23 cellular contexts compared by ENCODE assay signal in the genomic region with DNA sequence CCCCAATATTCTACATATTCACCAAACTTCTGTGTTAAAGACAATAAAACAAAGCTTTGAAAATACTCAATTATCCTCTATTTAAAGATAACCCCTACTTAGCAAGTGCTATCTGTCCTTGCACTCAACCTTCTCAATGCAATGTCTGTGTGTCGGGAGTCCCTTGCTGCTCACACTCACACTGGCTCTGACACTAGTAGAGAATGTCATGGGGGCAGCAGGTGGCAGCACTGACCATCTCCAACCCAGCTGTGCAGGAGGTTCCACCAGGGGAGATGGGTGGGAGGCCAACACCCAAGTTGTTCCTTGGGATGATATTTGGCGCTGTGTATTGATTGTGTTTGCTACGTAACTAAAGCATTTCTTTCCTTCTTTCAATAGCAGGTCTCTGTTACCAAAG. TPM values are rescaled to one million over a fixed set of nuclear protein-coding genes. Genes with fewer than 3 reads are reported as not detected.
DNase-seq lines count a peak whose midpoint lies in the region; ATAC-seq, FAIRE-seq and TF ChIP-seq lines count a peak whose summit lies in the region.
"Had no signal": no experiment of that assay in that cellular context is flagged by ENCODE, and none has a peak within 500 bp of the region (broad histone marks: within the 10 kb centered on the region; RNA-seq: fewer than 3 reads in every experiment).

No MANE protein-coding gene starts in this region.

- H3K4ac ChIP-seq in H1 (replicated peaks; ENCODE audit: insufficient read length, low read depth, low read length) = no peak overlapping the region

- no peak overlapping the region for H2AFZ ChIP-seq in H1 (ENCODE audit: low read length)

- POLR2A ChIA-PET in BJ (lab: Charles Lee) (no interaction called here), H1 (lab: Charles Lee; ENCODE audit: partially characterized antibody) (no interaction called here)

- no peak overlapping the region for H3K9ac ChIP-seq in H1 (replicated peaks in 1 of 4; ENCODE audit: extremely low read depth in 1 of 4, low read depth in 3 of 4, low read length in 3 of 4)

- H3K4me3 ChIP-seq in BJ (ENCODE audit: low read depth, low read length) (no peak overlapping the region), DOHH2 (ENCODE audit: low read length) (no peak overlapping the region), NB4 (ENCODE audit: low read depth, low read length) (no peak overlapping the region), H1 (ENCODE audit: extremely low read depth in 1 of 4, insufficient read depth in 2 of 4, low read depth in 3 of 4, low read length in 4 of 4) (no peak overlapping the region)
- H3K4me3 ChIP-seq: upper lobe of right lung had no signal

- no peaks in the 10 kb centered on the region for H3K23me2 ChIP-seq in H1 (ENCODE audit: low read depth, low read length)

- no peak overlapping the region for H4K8ac ChIP-seq in H1 (ENCODE audit: extremely low read depth, insufficient read depth, low read length)

- H3K23ac ChIP-seq in H1 (ENCODE audit: insufficient read length) = no peak overlapping the region

- 94% methylated on average over 3 of the region's 3 CpGs; no CpG with 5 or more reads in 1 of the 2 experiments for WGBS in H1 (ENCODE audit: extremely low coverage in 1 of 2, insufficient coverage in 1 of 2, insufficient read length in 1 of 2, insufficient replicate concordance in 2 of 2, low coverage in 1 of 2, low lambda C conversion rate in 2 of 2, missing lambda C conversion rate in 1 of 2), 2 experiments

- no peak overlapping the region for H3K56ac ChIP-seq in H1 (replicated peaks; ENCODE audit: insufficient read length, low read depth, low read length)

- no peak overlapping the region for H4K5ac ChIP-seq in H1 (ENCODE audit: insufficient read length, low read depth, low read length)

- peak; percentile 18 to 37; a peak in 2 of 4 replicates for TF ChIP-seq RAD21 in H1 (IDR thresholded peaks at IDR 0.05 in 1 of 2, conservative IDR thresholded peaks at IDR 0.05 in 1 of 2; ENCODE audit: low read depth in 2 of 2, low read length in 2 of 2)

- no peak for TF ChIP-seq EP300 in H1 (IDR thresholded peaks at IDR 0.05; ENCODE audit: borderline replicate concordance in 1 of 2, low read depth in 2 of 2, low read length in 2 of 2)

- no peak overlapping the region for H3K14ac ChIP-seq in H1 (ENCODE audit: insufficient read length)

- no peaks in the 10 kb centered on the region for H3K79me2 ChIP-seq in DOHH2 (ENCODE audit: control insufficient read depth, low read length)
- H3K79me2 ChIP-seq in H1 (ENCODE audit: control insufficient read depth in 1 of 2, insufficient read depth in 2 of 2, low read length in 2 of 2) = no peaks in the 10 kb centered on the region

- no peaks in the 10 kb centered on the region for H3K36me3 ChIP-seq in BJ (ENCODE audit: control insufficient read depth, insufficient read depth, low read length)
- H3K36me3 ChIP-seq in DOHH2 (ENCODE audit: control insufficient read depth, low read length) = no peaks in the 10 kb centered on the region
- H3K36me3 ChIP-seq in H1 (ENCODE audit: control insufficient read depth in 2 of 4, insufficient read depth in 4 of 4, low read length in 3 of 4) = no peaks in the 10 kb centered on the region
- H3K36me3 ChIP-seq: upper lobe of right lung had no signal

- H3K9me2 ChIP-seq in DOHH2 (replicated peaks; ENCODE audit: control insufficient read depth, low read length) = no peaks in the 10 kb centered on the region

- H2BK120ac ChIP-seq in H1 (replicated peaks; ENCODE audit: low read depth, low read length) = no peak overlapping the region

- no peaks in the 10 kb centered on the region for H3F3A ChIP-seq in DOHH2 (ENCODE audit: control insufficient read depth, insufficient read depth)

- no peak overlapping the region for H3K18ac ChIP-seq in H1 (ENCODE audit: extremely low read depth, low read length)

- H3K9me3 ChIP-seq in DOHH2 (ENCODE audit: control insufficient read depth, insufficient read depth, low read length) = no peaks in the 10 kb centered on the region
- peaks cover 0 to 3% of the 10 kb centered on the region in 2 experiments; a peak in 1 of 4 replicates for H3K9me3 ChIP-seq in H1 (ENCODE audit: insufficient read depth in 2 of 2, low read depth in 1 of 2, low read length in 1 of 2)
- H3K9me3 ChIP-seq: upper lobe of right lung had no signal

- no peak overlapping the region for H2AK5ac ChIP-seq in H1 (ENCODE audit: low read depth, low read length)

- no peak overlapping the region for H2BK12ac ChIP-seq in H1 (ENCODE audit: low read depth, low read length)

- TF ChIP-seq CTCF in BJ (IDR thresholded peaks at IDR 0.05; ENCODE audit: insufficient read depth, low read depth, low read length) (0 out of 2 replicates have a peak, but pooled peaks have one; percentile 4), DOHH2 (IDR thresholded peaks at IDR 0.05; ENCODE audit: low read depth, low read length, poor library complexity, severe bottlenecking) (peak; percentile 17), NB4 (IDR thresholded peaks at IDR 0.05; ENCODE audit: low read depth, low read length) (no peak), H1 (IDR thresholded peaks at IDR 0.05; ENCODE audit: control extremely low read depth in 1 of 3, insufficient read depth in 1 of 3, low read depth in 1 of 3, low read length in 3 of 3) (peak in 2 of 3 experiments; percentile 26 to 33; a peak in 2 of 4 replicates)

- CTCF ChIA-PET in BJ (lab: Yijun Ruan, JAX) = interaction anchor here (1.4 kb wide), 1 partner anchor 8 kb away, joined by 3 read pairs; no protein-coding TSS in a partner anchor
- CTCF ChIA-PET in H1 (lab: Charles Lee; ENCODE audit: partially characterized antibody) = interaction anchor here (1.1 to 1.2 kb wide), 2 partner anchors 26 to 36 kb away, joined by 3 read pairs; no protein-coding TSS in a partner anchor

- no peak overlapping the region for H3K4me2 ChIP-seq in DOHH2 (ENCODE audit: low read length)
- H3K4me2 ChIP-seq in H1 (ENCODE audit: insufficient read depth in 1 of 2, low read depth in 2 of 2, low read length in 2 of 2) = no peak overlapping the region

- FAIRE-seq in H1 (lab: Jason Lieb, UNC) (no peak), frontal cortex (lab: Jason Lieb, UNC) (no peak)
- FAIRE-seq: kidney, TTC549 had no signal

- DNase-seq in BJ (ENCODE audit: low read depth) (no peak), NB4 (ENCODE audit: low read depth) (peak; percentile 21), H1 (ENCODE audit: low read depth in 1 of 2, low spot score in 2 of 2) (no peak), OCI-M2 (lab: John Stamatoyannopoulos, UW; ENCODE audit: unreplicated experiment) (no peak), frontal cortex (ENCODE audit: low spot score in 2 of 2) (no peak)
- DNase-seq: activated naive CD4-positive, alpha-beta T cell treated with anti-CD3 and anti-CD28 coated beads, Interleukin-2, amount 50 U/mL, for 16 hours; activated T-cell treated with anti-CD3 and anti-CD28 coated beads for 4 hours; aorta; caudate nucleus; foreskin melanocyte; kidney; mammary epithelial cell; NCI-H1105; NCI-H2081; NCI-H446; nucleus accumbens; RPMI8226; SW 1271; upper lobe of right lung had no signal

- H2BK5ac ChIP-seq in H1 (ENCODE audit: low read depth, low read length) = no peak overlapping the region

- H3K4me1 ChIP-seq in DOHH2 (ENCODE audit: control insufficient read depth, low read length) (no peaks in the 10 kb centered on the region), H1 (replicated peaks in 1 of 4; ENCODE audit: control insufficient read depth in 3 of 4, insufficient read depth in 4 of 4, low read length in 3 of 4) (peaks cover 0 to 3% (median 1%) of the 10 kb centered on the region in 4 experiments; a peak in 1 of 7 replicates)
- H3K4me1 ChIP-seq: upper lobe of right lung had no signal

- no peak for TF ChIP-seq POLR2A in NB4 (IDR thresholded peaks at IDR 0.05; ENCODE audit: extremely low read depth, insufficient read length)
- TF ChIP-seq POLR2A in H1 (IDR thresholded peaks at IDR 0.05; ENCODE audit: control extremely low read depth in 1 of 2, low read depth in 2 of 2, low read length in 2 of 2) = no peak

- H4K20me1 ChIP-seq in DOHH2 (ENCODE audit: control insufficient read depth, insufficient read depth, low read depth, low read length) = no peaks in the 10 kb centered on the region
- H4K20me1 ChIP-seq in H1 (replicated peaks in 1 of 2; ENCODE audit: control insufficient read depth in 1 of 2, insufficient read depth in 2 of 2, low read length in 2 of 2) = no peaks in the 10 kb centered on the region

- H3K27ac ChIP-seq in DOHH2 (ENCODE audit: low read depth, low read length) (no peak overlapping the region), H1 (ENCODE audit: low read depth, low read length) (no peak overlapping the region)
- H3K27ac ChIP-seq: HL-60, upper lobe of right lung had no signal

- H4K91ac ChIP-seq in H1 (replicated peaks; ENCODE audit: insufficient read length, low read length) = no peak overlapping the region

- H3K27me3 ChIP-seq in BJ (ENCODE audit: control insufficient read depth, insufficient read depth, low read length) (no peaks in the 10 kb centered on the region; the same call in 1 of the 2 replicates), DOHH2 (ENCODE audit: control insufficient read depth, low read length) (peaks cover 16% of the 10 kb centered on the region), H1 (replicated peaks in 1 of 4; ENCODE audit: control insufficient read depth in 3 of 4, extremely low read depth in 1 of 4, insufficient read depth in 3 of 4, low read length in 3 of 4) (peaks cover 0 to 6% (median 3%) of the 10 kb centered on the region in 4 experiments; a peak in 2 of 7 replicates)

- H2BK15ac ChIP-seq in H1 (ENCODE audit: low read length) = no peak overlapping the region

- no peak overlapping the region for H2BK20ac ChIP-seq in H1 (ENCODE audit: low read length)

- H3K79me1 ChIP-seq in H1 (ENCODE audit: low read depth, low read length) = no peaks in the 10 kb centered on the region

- no peak for ATAC-seq in HG02610 (IDR thresholded peaks at IDR 0.05; ENCODE audit: unreplicated experiment)
- ATAC-seq: upper lobe of right lung had no signal

TF ChIP-seq in H1, 55 proteins besides CTCF, POLR2A, EP300 and RAD21 (continues in another document):
- TF ChIP-seq JUND (IDR thresholded peaks at IDR 0.05; ENCODE audit: low read length) (no peak), CBX5 (IDR thresholded peaks at IDR 0.05; ENCODE audit: low read depth, low read length) (no peak), CREB1 (IDR thresholded peaks at IDR 0.05) (no peak), SUZ12 (IDR thresholded peaks at IDR 0.05; ENCODE audit: low read length) (no peak), SIX5 (IDR thresholded peaks at IDR 0.05; ENCODE audit: low read depth, low read length) (no peak)

RNA-seq across cellular contexts. Expression of a gene that starts 59.4 kb away (rescaled TPM):
- 6.6 and 8.0 TPM in 2 replicates for polyA plus RNA-seq in BJ (2011; rRNA removed)
- 9.3 and 9.6 TPM in 2 replicates for polyA minus RNA-seq in BJ (2011; rRNA and poly(A)+ RNA removed)
- total RNA-seq in H1 (2021; fragmentation: NEBNext Ultra II Directional; extraction: Animal tissue kit (Norgen Biotek cat#: 25700)) = 16.6 and 21.2 TPM in 2 replicates
- polyA plus RNA-seq in H1 (2011; rRNA removed) = 11.3 and 12.3 TPM in 2 replicates
- polyA plus RNA-seq in H1 (2011; cell fraction: cytosol; rRNA removed) = 8.2 TPM
- 16.6 TPM for polyA plus RNA-seq in H1 (2011; cell fraction: nucleus; rRNA removed)
- 12.7 to 16.1 TPM (median 12.9 TPM) in 4 replicates for polyA plus RNA-seq in H1 (2012, experiment 1 of 2)
- 4.4 TPM for polyA plus RNA-seq in H1 (2012, experiment 2 of 2)
- polyA plus RNA-seq in H1 (2013, experiment 1 of 2) = 10.2 TPM
- 10.0 TPM for polyA plus RNA-seq in H1 (2013, experiment 2 of 2)
- polyA minus RNA-seq in H1 (2011; rRNA and poly(A)+ RNA removed) = 27.2 and 29.8 TPM in 2 replicates
- 9.6 TPM for polyA minus RNA-seq in H1 (2011; cell fraction: cytosol; rRNA and poly(A)+ RNA removed)
- 34.2 TPM for polyA minus RNA-seq in H1 (2011; cell fraction: nucleus; rRNA and poly(A)+ RNA removed)
- 9.8 TPM for total RNA-seq in frontal cortex
